ENCODE assay signal across 1 cellular context in genomic region chr2:127609818-127610217, GRCh38.
TF ChIP-seq lines count a peak whose summit lies in the region.

No MANE protein-coding gene starts in this region.

TF ChIP-seq in SK-N-SH treated with all-trans-retinoic acid at 6 μM for 48 hours, 23 proteins besides CTCF, POLR2A, EP300 and RAD21 (continued from another document):
- no peak for TF ChIP-seq GLIS3 (CRISPR knock-in tag; IDR thresholded peaks at IDR 0.05)
